In the genomic region with DNA sequence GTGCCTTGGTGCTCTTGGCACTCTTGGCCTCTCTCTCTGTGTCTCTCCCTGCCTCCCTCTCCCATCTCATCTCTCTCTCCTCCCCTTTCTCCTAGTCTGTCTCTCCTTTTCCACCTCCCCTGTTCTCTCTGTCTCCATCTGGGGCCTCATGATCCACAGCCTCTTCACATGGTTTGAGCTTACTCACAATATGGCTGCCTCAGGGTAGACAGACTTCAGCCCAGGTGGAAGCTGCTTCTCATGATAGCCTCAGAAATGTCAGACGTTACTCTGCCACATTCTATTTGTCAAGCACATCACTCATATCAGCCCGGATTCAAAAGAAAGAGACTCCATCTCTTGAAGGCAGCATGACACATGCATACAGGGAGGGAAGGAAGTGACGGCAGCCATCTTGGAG, we compare ENCODE assay signal across 1 cellular context.
TF ChIP-seq lines count a peak whose summit lies in the region.

No MANE protein-coding gene starts in this region.

TF ChIP-seq in GM23338, 12 proteins besides CTCF, POLR2A, EP300 and RAD21:
- TF ChIP-seq, protein P1, sequence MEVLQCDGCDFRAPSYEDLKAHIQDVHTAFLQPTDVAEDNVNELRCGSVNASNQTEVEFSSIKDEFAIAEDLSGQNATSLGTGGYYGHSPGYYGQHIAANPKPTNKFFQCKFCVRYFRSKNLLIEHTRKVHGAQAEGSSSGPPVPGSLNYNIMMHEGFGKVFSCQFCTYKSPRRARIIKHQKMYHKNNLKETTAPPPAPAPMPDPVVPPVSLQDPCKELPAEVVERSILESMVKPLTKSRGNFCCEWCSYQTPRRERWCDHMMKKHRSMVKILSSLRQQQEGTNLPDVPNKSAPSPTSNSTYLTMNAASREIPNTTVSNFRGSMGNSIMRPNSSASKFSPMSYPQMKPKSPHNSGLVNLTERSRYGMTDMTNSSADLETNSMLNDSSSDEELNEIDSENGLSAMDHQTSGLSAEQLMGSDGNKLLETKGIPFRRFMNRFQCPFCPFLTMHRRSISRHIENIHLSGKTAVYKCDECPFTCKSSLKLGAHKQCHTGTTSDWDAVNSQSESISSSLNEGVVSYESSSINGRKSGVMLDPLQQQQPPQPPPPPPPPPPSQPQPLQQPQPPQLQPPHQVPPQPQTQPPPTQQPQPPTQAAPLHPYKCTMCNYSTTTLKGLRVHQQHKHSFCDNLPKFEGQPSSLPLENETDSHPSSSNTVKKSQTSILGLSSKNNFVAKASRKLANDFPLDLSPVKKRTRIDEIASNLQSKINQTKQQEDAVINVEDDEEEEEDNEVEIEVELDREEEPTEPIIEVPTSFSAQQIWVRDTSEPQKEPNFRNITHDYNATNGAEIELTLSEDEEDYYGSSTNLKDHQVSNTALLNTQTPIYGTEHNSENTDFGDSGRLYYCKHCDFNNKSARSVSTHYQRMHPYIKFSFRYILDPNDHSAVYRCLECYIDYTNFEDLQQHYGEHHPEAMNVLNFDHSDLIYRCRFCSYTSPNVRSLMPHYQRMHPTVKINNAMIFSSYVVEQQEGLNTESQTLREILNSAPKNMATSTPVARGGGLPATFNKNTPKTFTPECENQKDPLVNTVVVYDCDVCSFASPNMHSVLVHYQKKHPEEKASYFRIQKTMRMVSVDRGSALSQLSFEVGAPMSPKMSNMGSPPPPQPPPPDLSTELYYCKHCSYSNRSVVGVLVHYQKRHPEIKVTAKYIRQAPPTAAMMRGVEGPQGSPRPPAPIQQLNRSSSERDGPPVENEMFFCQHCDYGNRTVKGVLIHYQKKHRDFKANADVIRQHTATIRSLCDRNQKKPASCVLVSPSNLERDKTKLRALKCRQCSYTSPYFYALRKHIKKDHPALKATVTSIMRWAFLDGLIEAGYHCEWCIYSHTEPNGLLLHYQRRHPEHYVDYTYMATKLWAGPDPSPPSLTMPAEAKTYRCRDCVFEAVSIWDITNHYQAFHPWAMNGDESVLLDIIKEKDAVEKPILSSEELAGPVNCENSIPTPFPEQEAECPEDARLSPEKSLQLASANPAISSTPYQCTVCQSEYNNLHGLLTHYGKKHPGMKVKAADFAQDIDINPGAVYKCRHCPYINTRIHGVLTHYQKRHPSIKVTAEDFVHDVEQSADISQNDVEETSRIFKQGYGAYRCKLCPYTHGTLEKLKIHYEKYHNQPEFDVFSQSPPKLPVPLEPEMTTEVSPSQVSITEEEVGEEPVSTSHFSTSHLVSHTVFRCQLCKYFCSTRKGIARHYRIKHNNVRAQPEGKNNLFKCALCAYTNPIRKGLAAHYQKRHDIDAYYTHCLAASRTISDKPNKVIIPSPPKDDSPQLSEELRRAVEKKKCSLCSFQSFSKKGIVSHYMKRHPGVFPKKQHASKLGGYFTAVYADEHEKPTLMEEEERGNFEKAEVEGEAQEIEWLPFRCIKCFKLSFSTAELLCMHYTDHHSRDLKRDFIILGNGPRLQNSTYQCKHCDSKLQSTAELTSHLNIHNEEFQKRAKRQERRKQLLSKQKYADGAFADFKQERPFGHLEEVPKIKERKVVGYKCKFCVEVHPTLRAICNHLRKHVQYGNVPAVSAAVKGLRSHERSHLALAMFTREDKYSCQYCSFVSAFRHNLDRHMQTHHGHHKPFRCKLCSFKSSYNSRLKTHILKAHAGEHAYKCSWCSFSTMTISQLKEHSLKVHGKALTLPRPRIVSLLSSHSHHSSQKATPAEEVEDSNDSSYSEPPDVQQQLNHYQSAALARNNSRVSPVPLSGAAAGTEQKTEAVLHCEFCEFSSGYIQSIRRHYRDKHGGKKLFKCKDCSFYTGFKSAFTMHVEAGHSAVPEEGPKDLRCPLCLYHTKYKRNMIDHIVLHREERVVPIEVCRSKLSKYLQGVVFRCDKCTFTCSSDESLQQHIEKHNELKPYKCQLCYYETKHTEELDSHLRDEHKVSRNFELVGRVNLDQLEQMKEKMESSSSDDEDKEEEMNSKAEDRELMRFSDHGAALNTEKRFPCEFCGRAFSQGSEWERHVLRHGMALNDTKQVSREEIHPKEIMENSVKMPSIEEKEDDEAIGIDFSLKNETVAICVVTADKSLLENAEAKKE (CRISPR knock-in tag; IDR thresholded peaks at IDR 0.05) = no peak
- TF ChIP-seq ZNF331 (CRISPR knock-in tag; IDR thresholded peaks at IDR 0.05; ENCODE audit: low read depth) (no peak), POLR2AphosphoS5 (IDR thresholded peaks at IDR 0.05; ENCODE audit: low read depth) (no peak), EZH2 (IDR thresholded peaks at IDR 0.05; ENCODE audit: low read depth, unreplicated experiment) (no peak), JUNB (IDR thresholded peaks at IDR 0.05; ENCODE audit: unreplicated experiment) (no peak), NANOG (IDR thresholded peaks at IDR 0.05; ENCODE audit: borderline replicate concordance) (no peak)
- TF ChIP-seq, protein P2, sequence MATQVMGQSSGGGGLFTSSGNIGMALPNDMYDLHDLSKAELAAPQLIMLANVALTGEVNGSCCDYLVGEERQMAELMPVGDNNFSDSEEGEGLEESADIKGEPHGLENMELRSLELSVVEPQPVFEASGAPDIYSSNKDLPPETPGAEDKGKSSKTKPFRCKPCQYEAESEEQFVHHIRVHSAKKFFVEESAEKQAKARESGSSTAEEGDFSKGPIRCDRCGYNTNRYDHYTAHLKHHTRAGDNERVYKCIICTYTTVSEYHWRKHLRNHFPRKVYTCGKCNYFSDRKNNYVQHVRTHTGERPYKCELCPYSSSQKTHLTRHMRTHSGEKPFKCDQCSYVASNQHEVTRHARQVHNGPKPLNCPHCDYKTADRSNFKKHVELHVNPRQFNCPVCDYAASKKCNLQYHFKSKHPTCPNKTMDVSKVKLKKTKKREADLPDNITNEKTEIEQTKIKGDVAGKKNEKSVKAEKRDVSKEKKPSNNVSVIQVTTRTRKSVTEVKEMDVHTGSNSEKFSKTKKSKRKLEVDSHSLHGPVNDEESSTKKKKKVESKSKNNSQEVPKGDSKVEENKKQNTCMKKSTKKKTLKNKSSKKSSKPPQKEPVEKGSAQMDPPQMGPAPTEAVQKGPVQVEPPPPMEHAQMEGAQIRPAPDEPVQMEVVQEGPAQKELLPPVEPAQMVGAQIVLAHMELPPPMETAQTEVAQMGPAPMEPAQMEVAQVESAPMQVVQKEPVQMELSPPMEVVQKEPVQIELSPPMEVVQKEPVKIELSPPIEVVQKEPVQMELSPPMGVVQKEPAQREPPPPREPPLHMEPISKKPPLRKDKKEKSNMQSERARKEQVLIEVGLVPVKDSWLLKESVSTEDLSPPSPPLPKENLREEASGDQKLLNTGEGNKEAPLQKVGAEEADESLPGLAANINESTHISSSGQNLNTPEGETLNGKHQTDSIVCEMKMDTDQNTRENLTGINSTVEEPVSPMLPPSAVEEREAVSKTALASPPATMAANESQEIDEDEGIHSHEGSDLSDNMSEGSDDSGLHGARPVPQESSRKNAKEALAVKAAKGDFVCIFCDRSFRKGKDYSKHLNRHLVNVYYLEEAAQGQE (IDR thresholded peaks at IDR 0.05; ENCODE audit: unreplicated experiment) = no peak
